In the genomic region with DNA sequence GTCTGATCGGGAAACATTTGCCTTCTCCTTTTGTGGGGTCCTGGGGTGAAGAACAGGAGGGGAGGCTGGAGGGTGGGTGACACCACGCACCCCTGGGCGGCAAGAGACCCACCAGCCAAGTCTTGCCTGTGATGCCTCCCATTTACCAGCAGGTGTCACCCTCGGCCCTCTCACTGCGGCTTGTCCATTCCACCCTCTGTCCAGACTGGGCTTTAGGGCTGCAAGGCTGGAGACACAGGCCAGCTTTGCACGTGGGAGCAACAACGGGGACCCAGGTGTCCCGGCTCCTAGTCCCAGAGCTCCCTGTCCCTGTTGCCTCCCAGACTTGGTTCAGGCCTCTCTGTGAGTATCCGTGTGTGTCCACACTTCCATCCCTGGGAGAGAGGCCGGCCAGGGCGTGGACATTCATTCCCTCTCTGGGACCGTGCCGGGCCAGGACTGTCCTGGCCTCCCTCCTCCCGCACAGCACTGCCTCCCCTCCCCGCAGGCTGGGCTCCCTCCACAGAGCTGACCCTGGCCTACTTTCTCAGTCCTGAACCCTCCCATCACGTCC, we compare ENCODE assay signal across 8 cellular contexts. TPM values are rescaled to one million over a fixed set of nuclear protein-coding genes. Genes with fewer than 3 reads are reported as not detected.
A peak's percentile ranks its signal among the peaks of the same experiment; 100 is the strongest.
DNase-seq lines count a peak whose midpoint lies in the region; ATAC-seq and TF ChIP-seq lines count a peak whose summit lies in the region.

No MANE protein-coding gene starts in this region.

- H3K4me1 ChIP-seq in parathyroid adenoma (no peaks in the 10 kb centered on the region), tibial nerve (peaks cover 0 to 7% (median 0%) of the 10 kb centered on the region in 4 donors)

- peak overlapping the region; percentile 34 for H2AFZ ChIP-seq in parathyroid adenoma

- CTCF ChIA-PET in RWPE1 (lab: Yijun Ruan, JAX): interaction anchor here (0.5 to 1.3 kb wide), 9 partner anchors 9 to 648 kb away, joined by 3 to 8 read pairs (median 3); no protein-coding TSS in a partner anchor

- no peaks in the 10 kb centered on the region for H3K36me3 ChIP-seq in parathyroid adenoma (ENCODE audit: control insufficient read depth, insufficient read depth, low read length)
- no peaks in the 10 kb centered on the region for H3K36me3 ChIP-seq in tibial nerve

- H3K27ac ChIP-seq in RWPE1 (peak overlapping the region; percentile 50), parathyroid adenoma (no peak overlapping the region), tibial nerve (peak overlapping the region in 1 of 4 donors; percentile 34)

- DNase-seq in COLO829 (ENCODE audit: low spot score): peak; percentile 94
- DNase-seq in HT-29 (ENCODE audit: low spot score): peak; percentile 94
- DNase-seq in RWPE1 (ENCODE audit: low spot score): peak; percentile 86
- DNase-seq in activated gamma-delta T cell treated with anti-CD3 and anti-CD28 coated beads, Interleukin-2, amount 50 U/mL, for 16 hours (ENCODE audit: low read depth): peak; percentile 22
- DNase-seq in globus pallidus (ENCODE audit: low spot score): peak; percentile 58
- DNase-seq in tibial nerve (ENCODE audit: low spot score in 2 of 2): peak; percentile 38 to 58

- 21 to 26% methylated on average over 16 of the region's 16 CpGs for WGBS in tibial nerve, 2 donors

- peak in 1 of 2 donors; percentile 48 for TF ChIP-seq EP300 in tibial nerve (IDR thresholded peaks at IDR 0.05)

- no peak for ATAC-seq in HG03097 (IDR thresholded peaks at IDR 0.05; ENCODE audit: low FRiP score, unreplicated experiment)

- POLR2A ChIA-PET in RWPE1 (lab: Yijun Ruan, JAX; ENCODE audit: low non-redundant PET): no interaction called here

- peaks cover 2% of the 10 kb centered on the region for H3K79me2 ChIP-seq in parathyroid adenoma

- H3K27me3 ChIP-seq in parathyroid adenoma (ENCODE audit: control insufficient read depth, insufficient read depth, low read length): no peaks in the 10 kb centered on the region
- H3K27me3 ChIP-seq in tibial nerve: no peaks in the 10 kb centered on the region

- TF ChIP-seq CTCF in RWPE1 (conservative IDR thresholded peaks at IDR 0.05; ENCODE audit: low read depth) (peak; percentile 99), parathyroid adenoma (IDR thresholded peaks at IDR 0.05) (peak; percentile 98), tibial nerve (IDR thresholded peaks at IDR 0.05) (peak; percentile 92 to 98 (median 97))

- no peak overlapping the region for H3K4me2 ChIP-seq in parathyroid adenoma (ENCODE audit: low read length)

- H3K9me3 ChIP-seq in parathyroid adenoma (ENCODE audit: control insufficient read depth, low read length): no peaks in the 10 kb centered on the region
- H3K9me3 ChIP-seq in tibial nerve: no peaks in the 10 kb centered on the region

- TF ChIP-seq POLR2A in tibial nerve (IDR thresholded peaks at IDR 0.05): no peak

- H3K9ac ChIP-seq in parathyroid adenoma: no peak overlapping the region

- H3K4me3 ChIP-seq in parathyroid adenoma (ENCODE audit: low read depth, low read length) (no peak overlapping the region), tibial nerve (no peak overlapping the region)

RNA-seq across cellular contexts. Expression of a gene that starts 36.2 kb away (rescaled TPM):
- 34.6 and 41.5 TPM in 2 replicates for total RNA-seq in HT-29 (2014; rRNA removed; shearing (Covaris generic))
- total RNA-seq in tibial nerve: 10 to 100 TPM; 14.6 to 35.7 (median 17.1) TPM

Comparison
In these comparisons a context has a peak if more than half of its experiments do, and no peak if none do; other contexts are left out.
1. DNase-seq: peak in every context shown above with its lines; median percentile 94 in COLO829; 94 in HT-29; 86 in RWPE1; 58 in globus pallidus; 48 in tibial nerve; 22 in activated gamma-delta T cell treated with anti-CD3 and anti-CD28 coated beads, Interleukin-2, amount 50 U/mL, for 16 hours.